Comparison of ENCODE assay signal across 10 cellular contexts in genomic region chr19:3433805-3434540, GRCh38. TPM values are rescaled to one million over a fixed set of nuclear protein-coding genes. Genes with fewer than 3 reads are reported as not detected.
A peak's percentile ranks its signal among the peaks of the same experiment; 100 is the strongest.
DNase-seq lines count a peak whose midpoint lies in the region; ATAC-seq, FAIRE-seq and TF ChIP-seq lines count a peak whose summit lies in the region.
"Had no signal": no experiment of that assay in that cellular context is flagged by ENCODE, and none has a peak within 500 bp of the region (broad histone marks: within the 10 kb centered on the region; RNA-seq: fewer than 3 reads in every experiment).

No MANE protein-coding gene starts in this region.

- H3K4me3 ChIP-seq in heart right ventricle (peak overlapping the region in 2 of 10 donors; percentile 53 to 57), GM12878 (peak overlapping the region; percentile 67; the same call in 1 of the 2 replicates), muscle layer of colon (ENCODE audit: low read depth in 1 of 2, low read length in 2 of 2) (peak overlapping the region in 1 of 2 donors; percentile 55), urinary bladder (ENCODE audit: low read depth, low read length) (no peak overlapping the region)

- TF ChIP-seq CTCF in heart right ventricle (IDR thresholded peaks at IDR 0.05) (no peak), GM12878 (IDR thresholded peaks at IDR 0.05 in 2 of 3, conservative IDR thresholded peaks at IDR 0.05 in 1 of 3; ENCODE audit: control insufficient read depth in 2 of 3, extremely low read depth in 1 of 3, insufficient read depth in 1 of 3, low read depth in 3 of 3, low read length in 3 of 3) (no peak)

- peaks cover 7 to 53% (median 37%) of the 10 kb centered on the region in 9 donors for H3K4me1 ChIP-seq in heart right ventricle
- H3K4me1 ChIP-seq in GM12878 (ENCODE audit: control insufficient read depth, insufficient read depth, low read length), result peaks cover 5% of the 10 kb centered on the region
- H3K4me1 ChIP-seq in muscle layer of colon (ENCODE audit: insufficient read depth, low read length), result peaks cover 46% of the 10 kb centered on the region
- H3K4me1 ChIP-seq in urinary bladder (ENCODE audit: insufficient read depth), result no peaks in the 10 kb centered on the region

- no peak for TF ChIP-seq EP300 in GM12878 (IDR thresholded peaks at IDR 0.05; ENCODE audit: borderline replicate concordance in 1 of 2, control insufficient read depth in 1 of 2, low read depth in 2 of 2, low read length in 2 of 2)

- SMC1A ChIA-PET in GM12878 (lab: Charles Lee; ENCODE audit: uncharacterized antibody, unreplicated experiment), result no interaction called here

- ATAC-seq in heart right ventricle, result no peak
- ATAC-seq in Right ventricle myocardium inferior, result no peak
- no peak for ATAC-seq in GM12878
- no peak for ATAC-seq in HG03439 (IDR thresholded peaks at IDR 0.05; ENCODE audit: unreplicated experiment)
- ATAC-seq in HG03442 (IDR thresholded peaks at IDR 0.05; ENCODE audit: unreplicated experiment), result no peak

- H3K9ac ChIP-seq in GM12878 (ENCODE audit: control insufficient read depth, insufficient read depth, low read length) (peak overlapping the region; percentile 78; the same call in 1 of the 2 replicates), muscle layer of colon (ENCODE audit: low read length) (peak overlapping the region; percentile 64)

- DNase-seq in heart right ventricle (no peak), Right ventricle myocardium inferior (ENCODE audit: missing footprints) (no peak), GM12878 (ENCODE audit: low read depth, low spot score) (no peak), NOMO-1 treated with dmso at 0.1 percent for 144 hours (lab: John Stamatoyannopoulos, UW; ENCODE audit: unreplicated experiment) (no peak)
- DNase-seq: DMS 273 treated with DMSO at 0.1 percent for 48 hours had no signal

- peaks cover 0 to 63% (median 23%) of the 10 kb centered on the region in 9 donors for H3K36me3 ChIP-seq in heart right ventricle
- H3K36me3 ChIP-seq in GM12878 (ENCODE audit: control insufficient read depth in 2 of 2, insufficient read depth in 2 of 2, low read length in 1 of 2), result peaks cover 14 to 17% of the 10 kb centered on the region in 2 experiments; a peak in 3 of 4 replicates
- H3K36me3 ChIP-seq in muscle layer of colon (ENCODE audit: insufficient read depth, low read length), result peaks cover 45% of the 10 kb centered on the region
- H3K36me3 ChIP-seq in urinary bladder (ENCODE audit: insufficient read depth), result no peaks in the 10 kb centered on the region

- intact Hi-C loops in heart right ventricle (cut with DNase I), result loop anchor here in 4 of 10 donors (5.0 kb wide), 4 partner anchors 33 to 107 kb away; no protein-coding TSS in a partner anchor
- intact Hi-C loops in Right ventricle myocardium inferior (cut with DNase I), result loop anchor here (2.0 to 5.0 kb wide), 2 partner anchors 25 to 107 kb away; no protein-coding TSS in a partner anchor
- intact Hi-C loops in GM12878 (cut with micrococcal nuclease; ENCODE audit: unreplicated experiment), result no loop called here

- FAIRE-seq in GM12878 (lab: Jason Lieb, UNC), result no peak

- no peak for TF ChIP-seq POLR2A in GM12878 (IDR thresholded peaks at IDR 0.05; ENCODE audit: low read depth, low read length)

- H2AFZ ChIP-seq in GM12878 (ENCODE audit: control insufficient read depth, low read depth, low read length), result peak overlapping the region; percentile 94

- H3K9me3 ChIP-seq in heart right ventricle (no peaks in the 10 kb centered on the region), GM12878 (replicated peaks; ENCODE audit: control insufficient read depth, insufficient read depth, low read length) (peaks cover 3% of the 10 kb centered on the region; the same call in 2 of the 3 replicates), muscle layer of colon (ENCODE audit: low read length) (no peaks in the 10 kb centered on the region)

- POLR2A ChIA-PET in GM12878 (lab: Charles Lee), result no interaction called here

- H3K27ac ChIP-seq in heart right ventricle (peak overlapping the region; percentile 75 to 94 (median 88)), GM12878 (ENCODE audit: control insufficient read depth, insufficient read depth) (peak overlapping the region; percentile 98), muscle layer of colon (ENCODE audit: low read depth, low read length) (peak overlapping the region; percentile 70), urinary bladder (ENCODE audit: low read depth) (peak overlapping the region; percentile 94)

- CTCF ChIA-PET in GM12878 (lab: Yijun Ruan, JAX), result interaction anchor here (0.6 kb wide), 2 partner anchors 107 to 423 kb away, joined by 4 read pairs; no protein-coding TSS in a partner anchor

- H3K4me2 ChIP-seq in GM12878 (ENCODE audit: control insufficient read depth, insufficient read depth), result peak overlapping the region; percentile 99

- WGBS in heart right ventricle, 2 donors, result 94 to 95% methylated on average over 11 of the region's 11 CpGs
- WGBS in GM12878 (ENCODE audit: insufficient coverage, insufficient replicate concordance, low lambda C conversion rate, missing lambda C conversion rate), result 73% methylated on average over 11 of the region's 11 CpGs
- WGBS in urinary bladder, result 93% methylated on average over 11 of the region's 11 CpGs

- no peaks in the 10 kb centered on the region; the same call in 1 of the 2 replicates for H3K79me2 ChIP-seq in GM12878 (ENCODE audit: control insufficient read depth, insufficient read depth, low read length)

- in situ Hi-C loops in GM12878 (cut with MboI), result loop anchor here (5.0 kb wide), 1 partner anchor 107 kb away; no protein-coding TSS in a partner anchor

- no peak for TF ChIP-seq RAD21 in GM12878 (IDR thresholded peaks at IDR 0.05; ENCODE audit: insufficient read depth, low read depth, low read length)

- no TSS peak for BruUV-seq in GM12878 (replicated peaks; lab: Mats Ljungman, UMichigan)

- no peaks in the 10 kb centered on the region for H4K20me1 ChIP-seq in GM12878 (ENCODE audit: control insufficient read depth, insufficient read depth)

- RAD21 ChIA-PET in GM12878 (lab: Charles Lee; ENCODE audit: unreplicated experiment), result no interaction called here

- H3K27me3 ChIP-seq in heart right ventricle (no peaks in the 10 kb centered on the region), GM12878 (replicated peaks in 1 of 2; ENCODE audit: control insufficient read depth in 2 of 2, insufficient read depth in 2 of 2, low read length in 1 of 2) (no peaks in the 10 kb centered on the region), muscle layer of colon (ENCODE audit: control insufficient read depth in 1 of 2, insufficient read depth in 2 of 2, low read length in 2 of 2) (no peaks in the 10 kb centered on the region)

TF ChIP-seq in GM12878, 131 proteins besides CTCF, POLR2A, EP300 and RAD21:
- TF ChIP-seq RFX5 (IDR thresholded peaks at IDR 0.05; ENCODE audit: low read depth, low read length), result no peak
- TF ChIP-seq POLR2AphosphoS5 (IDR thresholded peaks at IDR 0.05; ENCODE audit: low read length), result no peak
TF ChIP-seq in GM12878: peak in this region for 0.

RNA-seq across cellular contexts. Expression of gene SMIM24, which starts 46.4 kb away (rescaled TPM):
- total RNA-seq in heart right ventricle (not detected), Right ventricle myocardium inferior (not detected), GM12878 (2014; rRNA removed) (0.17 TPM in 1 of 2 replicates, not detected in the other), GM12878 (2014; rRNA removed; fragmentation: Illumina TruSeq; extraction: Trizol) (0.41 TPM in 1 of 2 replicates, not detected in the other), GM12878 (2021) (0.36 TPM in 1 of 2 replicates, not detected in the other), urinary bladder (not detected)
- polyA plus RNA-seq in heart right ventricle (not detected), GM12878 (2011; rRNA removed) (0.22 TPM in 1 of 2 replicates, not detected in the other), GM12878 (2014; fragmentation: Illumina TruSeq; extraction: Trizol) (0.24 TPM in 1 of 2 replicates, not detected in the other), GM12878 (2014; fragmentation: Nextera tagmentation; extraction: Ambion mirVana) (under 1 TPM; 0.14 to 0.44 TPM), GM12878 (2014; rRNA removed) (not detected in 2 replicates), GM12878 (2016; fragmentation: Nextera tagmentation; extraction: Ambion mirVana) (not detected), urinary bladder (not detected)
- total RNA-seq in GM12878 (2013; cell fraction: nucleolus; rRNA removed), result not detected in 2 replicates
- 2.4 TPM for polyA plus RNA-seq in GM12878 (2011; ENCODE audit: low read depth)
- 0.22 and 0.49 TPM in 2 replicates for polyA plus RNA-seq in GM12878 (2011; cell fraction: cytosol; rRNA removed)
- polyA plus RNA-seq in GM12878 (2011; cell fraction: nucleus; rRNA removed), result 0.21 TPM in 1 of 2 replicates, not detected in the other
- 0.76 and 0.87 TPM in 2 replicates for polyA plus RNA-seq in GM12878 (2012)
- not detected in 2 replicates for polyA minus RNA-seq in GM12878 (2011; rRNA and poly(A)+ RNA removed)
- polyA minus RNA-seq in GM12878 (2011; cell fraction: cytosol; rRNA and poly(A)+ RNA removed), result not detected in 2 replicates
- not detected in 2 replicates for polyA minus RNA-seq in GM12878 (2011; cell fraction: nucleus; rRNA and poly(A)+ RNA removed)
- total RNA-seq: fibroblast of villous mesenchyme had no signal

RNA-seq across cellular contexts. Expression of gene SMIM44, which starts 49.3 kb away (rescaled TPM):
- total RNA-seq in heart right ventricle (not detected), Right ventricle myocardium inferior (not detected), GM12878 (2014; rRNA removed) (not detected in 2 replicates), GM12878 (2014; rRNA removed; fragmentation: Illumina TruSeq; extraction: Trizol) (not detected in 2 replicates), GM12878 (2021) (not detected in 2 replicates), urinary bladder (not detected)
- polyA plus RNA-seq in heart right ventricle (not detected), GM12878 (2011; rRNA removed) (not detected in 2 replicates), GM12878 (2014; fragmentation: Illumina TruSeq; extraction: Trizol) (not detected in 2 replicates), GM12878 (2014; fragmentation: Nextera tagmentation; extraction: Ambion mirVana) (not detected), GM12878 (2014; rRNA removed) (not detected in 2 replicates), GM12878 (2016; fragmentation: Nextera tagmentation; extraction: Ambion mirVana) (not detected), urinary bladder (not detected)
- not detected in 2 replicates for total RNA-seq in GM12878 (2013; cell fraction: nucleolus; rRNA removed)
- not detected for polyA plus RNA-seq in GM12878 (2011; ENCODE audit: low read depth)
- polyA plus RNA-seq in GM12878 (2011; cell fraction: cytosol; rRNA removed), result not detected in 2 replicates
- polyA plus RNA-seq in GM12878 (2011; cell fraction: nucleus; rRNA removed), result not detected in 2 replicates
- polyA plus RNA-seq in GM12878 (2012), result not detected in 2 replicates
- not detected in 2 replicates for polyA minus RNA-seq in GM12878 (2011; rRNA and poly(A)+ RNA removed)
- polyA minus RNA-seq in GM12878 (2011; cell fraction: cytosol; rRNA and poly(A)+ RNA removed), result not detected in 2 replicates
- not detected in 2 replicates for polyA minus RNA-seq in GM12878 (2011; cell fraction: nucleus; rRNA and poly(A)+ RNA removed)
- total RNA-seq: fibroblast of villous mesenchyme had no signal
